17 cellular contexts compared by ENCODE assay signal in genomic region chr17:10048951-10049350, GRCh38.
DNase-seq lines count a peak whose midpoint lies in the region; ATAC-seq, FAIRE-seq and TF ChIP-seq lines count a peak whose summit lies in the region.
"Had no signal": no experiment of that assay in that cellular context is flagged by ENCODE, and none has a peak within 500 bp of the region (broad histone marks: within the 10 kb centered on the region; RNA-seq: fewer than 3 reads in every experiment).

No MANE protein-coding gene starts in this region.

- POLR2A ChIA-PET in HepG2 (lab: Yijun Ruan, JAX), result no interaction called here

- no TSS peak for BruUV-seq in HepG2 (replicated peaks; lab: Mats Ljungman, UMichigan)

- TF ChIP-seq CTCF in HepG2 (CRISPR knock-in tag; IDR thresholded peaks at IDR 0.05), result no peak

- no peak for TF ChIP-seq EP300 in HepG2 (IDR thresholded peaks at IDR 0.05; ENCODE audit: low read depth in 2 of 2, low read length in 2 of 2)
- TF ChIP-seq EP300 in HepG2 (CRISPR knock-in tag; IDR thresholded peaks at IDR 0.05; ENCODE audit: borderline replicate concordance), result no peak

- H3K36me3 ChIP-seq in Karpas-422 (ENCODE audit: insufficient read depth, low read length), result peaks cover 19% of the 10 kb centered on the region
- no peaks in the 10 kb centered on the region for H3K36me3 ChIP-seq in HepG2 (replicated peaks in 1 of 2; ENCODE audit: control insufficient read depth in 1 of 2, insufficient read depth in 2 of 2, low read length in 2 of 2)

- no peak for DNase-seq in Karpas-422
- DNase-seq in epidermal melanocyte (ENCODE audit: insufficient read length, low spot score), result peak; percentile 60
- peak; percentile 16 for DNase-seq in HepG2 (ENCODE audit: low spot score)
- peak in 43 of 49 donors; percentile 11 to 93 (median 58) for DNase-seq in substantia nigra (lab: John Stamatoyannopoulos, UW)
- no peak for DNase-seq in GM19240 (ENCODE audit: insufficient read length, low spot score)
- no peak for DNase-seq in MV-4-11 (lab: John Stamatoyannopoulos, UW)
- DNase-seq in OCI-M2 (lab: John Stamatoyannopoulos, UW; ENCODE audit: unreplicated experiment), result no peak
- DNase-seq: activated naive CD8-positive, alpha-beta T cell treated with anti-CD3 and anti-CD28 coated beads, Interleukin-2, amount 10 ng/mL, durations not matched to agents 7 days and 5 days; activated T-cell treated with anti-CD3 and anti-CD28 coated beads, Interleukin-2, amount 50 U/mL, for 48 hours; DMS53; stimulated activated naive CD8-positive, alpha-beta T cell treated with anti-CD3 and anti-CD28 coated beads, Interleukin-15, Interleukin-2, amounts not matched to agents 100 U/mL and 50 U/mL, for 24 hours had no signal

- no peak for TF ChIP-seq RAD21 in HepG2 (CRISPR knock-in tag; IDR thresholded peaks at IDR 0.05)

- H3K27me3 ChIP-seq in Karpas-422 (ENCODE audit: low read length) (no peaks in the 10 kb centered on the region), HepG2 (ENCODE audit: control insufficient read depth in 1 of 2, insufficient read depth in 2 of 2, low read length in 2 of 2) (peaks cover 1 to 30% of the 10 kb centered on the region in 2 experiments; a peak in 4 of 5 replicates)

- H3K9me3 ChIP-seq in Karpas-422 (ENCODE audit: low read length), result no peaks in the 10 kb centered on the region
- H3K9me3 ChIP-seq in HepG2 (ENCODE audit: low read length), result no peaks in the 10 kb centered on the region

- no peak for TF ChIP-seq POLR2A in HepG2 (IDR thresholded peaks at IDR 0.05; ENCODE audit: insufficient read depth in 1 of 2, low read depth in 2 of 2, low read length in 2 of 2)

- CTCF ChIA-PET in HepG2 (lab: Yijun Ruan, JAX; ENCODE audit: low intra/inter-chr PET ratio, low total read pairs), result no interaction called here

- H2AFZ ChIP-seq in Karpas-422 (ENCODE audit: low read length) (no peak overlapping the region), HepG2 (ENCODE audit: low read length) (no peak overlapping the region)
- H2AFZ ChIP-seq: parathyroid adenoma had no signal

- no peaks in the 10 kb centered on the region for H3K9me2 ChIP-seq in Karpas-422 (replicated peaks; ENCODE audit: insufficient read depth, low read length)

- intact Hi-C loops in HepG2 (cut with micrococcal nuclease; ENCODE audit: unreplicated experiment), result no loop called here

- peaks cover 79% of the 10 kb centered on the region for H3K79me2 ChIP-seq in Karpas-422 (ENCODE audit: low read length)
- no peaks in the 10 kb centered on the region for H3K79me2 ChIP-seq in HepG2 (ENCODE audit: insufficient read depth, low read length)
- H3K79me2 ChIP-seq: parathyroid adenoma had no signal

- 19% methylated on average over 6 of the region's 6 CpGs for WGBS in HepG2 (ENCODE audit: low lambda C conversion rate)

- in situ Hi-C loops in HepG2 (cut with HindIII; ENCODE audit: extremely low pct_ligation_motif_present, low pct_unique_long_range_greater_than_20kb), result no loop called here

- H3K9ac ChIP-seq in Karpas-422 (ENCODE audit: low read length) (peak overlapping the region; percentile 61), HepG2 (ENCODE audit: insufficient read depth, low read depth, low read length) (no peak overlapping the region)
- H3K9ac ChIP-seq: parathyroid adenoma had no signal

- ATAC-seq in HepG2 (no peak), GM19035 (IDR thresholded peaks at IDR 0.05; ENCODE audit: unreplicated experiment) (no peak)
- ATAC-seq: stimulated activated naive CD8-positive, alpha-beta T cell treated with anti-CD3 and anti-CD28 coated beads, Interleukin-15, Interleukin-2, amounts not matched to agents 100 U/mL and 50 U/mL, for 24 hours had no signal

- no peak for FAIRE-seq in HepG2 (lab: Jason Lieb, UNC)
- FAIRE-seq: endothelial cell of umbilical vein, keratinocyte had no signal

- H3K4me2 ChIP-seq in Karpas-422 (ENCODE audit: low read depth, low read length, poor library complexity, severe bottlenecking) (peak overlapping the region; percentile 87), HepG2 (ENCODE audit: low read depth, low read length) (no peak overlapping the region)

- H3K27ac ChIP-seq in Karpas-422 (ENCODE audit: low read length) (peak overlapping the region; percentile 94), HepG2 (ENCODE audit: extremely low read length, insufficient read depth, low read length) (no peak overlapping the region), substantia nigra (ENCODE audit: low read depth, low read length, poor library complexity, severe bottlenecking) (peak overlapping the region; percentile 90)
- H3K27ac ChIP-seq: C4-2B, parathyroid adenoma, SK-N-MC had no signal

- H3K4me1 ChIP-seq in Karpas-422 (ENCODE audit: low read length), result peaks cover 95% of the 10 kb centered on the region
- peaks cover 8% of the 10 kb centered on the region for H3K4me1 ChIP-seq in HepG2 (ENCODE audit: insufficient read depth, low read length)
- H3K4me1 ChIP-seq: parathyroid adenoma had no signal

- H4K20me1 ChIP-seq in Karpas-422 (ENCODE audit: insufficient read depth, low read depth, low read length) (peaks cover 17% of the 10 kb centered on the region), HepG2 (ENCODE audit: insufficient read depth, low read length) (no peaks in the 10 kb centered on the region)

- H3K4me3 ChIP-seq in Karpas-422 (ENCODE audit: low read length), result peak overlapping the region; percentile 59
- H3K4me3 ChIP-seq in HepG2 (replicated peaks in 1 of 3; ENCODE audit: insufficient read depth in 1 of 3, low read depth in 2 of 3, low read length in 3 of 3), result no peak overlapping the region
- H3K4me3 ChIP-seq: SK-N-MC had no signal

TF ChIP-seq in HepG2, 621 proteins besides CTCF, POLR2A, EP300 and RAD21:
- TF ChIP-seq CEBPG (CRISPR knock-in tag; IDR thresholded peaks at IDR 0.05), result peak; percentile 34; the same call in 1 of the 2 replicates
- TF ChIP-seq ZNF18 (CRISPR knock-in tag; IDR thresholded peaks at IDR 0.05; ENCODE audit: insufficient replicate concordance), result no peak
- TF ChIP-seq SOX13 (IDR thresholded peaks at IDR 0.05), result no peak
- 0 out of 4 replicates have a peak, but pooled peaks of 1 of the 2 experiments have one; percentile 37 for TF ChIP-seq SOX13 (CRISPR knock-in tag; conservative IDR thresholded peaks at IDR 0.05 in 1 of 2, IDR thresholded peaks at IDR 0.05 in 1 of 2)

Comparison
In these comparisons a context has a peak if more than half of its experiments do, and no peak if none do; other contexts are left out.
1. DNase-seq: peak in epidermal melanocyte (single experiment), HepG2 (single experiment) and substantia nigra (43 of 49); none in Karpas-422 (single experiment), GM19240 (single experiment), MV-4-11 (single experiment) and OCI-M2 (single experiment).